In genomic region chrX:89757767-89758166, GRCh38 we compare ENCODE assay signal across 8 cellular contexts.
A peak's percentile ranks its signal among the peaks of the same experiment; 100 is the strongest.
DNase-seq lines count a peak whose midpoint lies in the region; ATAC-seq and TF ChIP-seq lines count a peak whose summit lies in the region.
"Not testable (repeated sequence)": the region's sequence is repeated elsewhere in the genome, so short reads cannot be mapped to it uniquely, and the experiment has no call there.

No MANE protein-coding gene starts in this region.

- WGBS in esophagus muscularis mucosa, result 0% methylated on average over 1 of the region's 1 CpG
- WGBS in smooth muscle cell (ENCODE audit: low lambda C conversion rate), result 0% methylated on average over 1 of the region's 1 CpG

- H3K27me3 ChIP-seq in NT2/D1 (ENCODE audit: insufficient read depth, insufficient read length); adipocyte (replicated peaks; ENCODE audit: control insufficient read depth, insufficient read depth, low read length); esophagus muscularis mucosa; left lung; smooth muscle cell (ENCODE audit: low read depth): not testable (repeated sequence)

- not testable (repeated sequence) for TF ChIP-seq POLR2A in esophagus muscularis mucosa (IDR thresholded peaks at IDR 0.05; ENCODE audit: low read depth)

- H3K9me3 ChIP-seq in NT2/D1 (ENCODE audit: insufficient read depth, low read length); adipocyte (ENCODE audit: control insufficient read depth, low read length); esophagus muscularis mucosa; left lung; smooth muscle cell (replicated peaks; ENCODE audit: low read depth): not testable (repeated sequence)

- not testable (repeated sequence) for ATAC-seq in left lung

- TF ChIP-seq CTCF in GM12875 (IDR thresholded peaks at IDR 0.05; ENCODE audit: borderline replicate concordance, insufficient read depth, low read depth, low read length), result peak; percentile 31; the same call in 1 of the 2 replicates
- TF ChIP-seq CTCF in LNCAP (IDR thresholded peaks at IDR 0.05), result peak; percentile 47; the same call in 1 of the 2 replicates
- TF ChIP-seq CTCF in esophagus muscularis mucosa (IDR thresholded peaks at IDR 0.05), result peak; percentile 28 to 50 (median 47)
- peak; percentile 30 to 54 for TF ChIP-seq CTCF in left lung (IDR thresholded peaks at IDR 0.05)
- TF ChIP-seq CTCF in smooth muscle cell (IDR thresholded peaks at IDR 0.05; ENCODE audit: borderline replicate concordance, insufficient read depth, poor library complexity, severe bottlenecking), result peak; percentile 60

- not testable (repeated sequence) for H3K4me1 ChIP-seq in NT2/D1 (ENCODE audit: insufficient read depth, insufficient read length); adipocyte (ENCODE audit: control insufficient read depth, insufficient read depth, low read length); esophagus muscularis mucosa; left lung; smooth muscle cell (ENCODE audit: low read depth)

- H3F3A ChIP-seq in smooth muscle cell (ENCODE audit: low read depth), result not testable (repeated sequence)

- H4K20me1 ChIP-seq in smooth muscle cell (ENCODE audit: low read depth), result not testable (repeated sequence)

- H3K4me2 ChIP-seq in smooth muscle cell, result not testable (repeated sequence)

- intact Hi-C loops in esophagus muscularis mucosa (cut with DNase I); left lung (cut with DNase I): not testable (repeated sequence)

- DNase-seq in Ammon's horn (ENCODE audit: low spot score) (peak; percentile 1), NT2/D1 (ENCODE audit: low read depth, low spot score) (peak; percentile 1), adipocyte (ENCODE audit: low read depth) (peak; percentile 58)
- DNase-seq in esophagus muscularis mucosa (ENCODE audit: extremely low spot score); left lung; smooth muscle cell (lab: John Stamatoyannopoulos, UW; ENCODE audit: unreplicated experiment): not testable (repeated sequence)

- H2AFZ ChIP-seq in smooth muscle cell (ENCODE audit: low read depth), result not testable (repeated sequence)

- not testable (repeated sequence) for TF ChIP-seq EP300 in esophagus muscularis mucosa (IDR thresholded peaks at IDR 0.05)

- not testable (repeated sequence) for H3K36me3 ChIP-seq in NT2/D1 (ENCODE audit: insufficient read depth, insufficient read length, low read length); adipocyte (ENCODE audit: control insufficient read depth, insufficient read depth, low read length, severe bottlenecking); esophagus muscularis mucosa; left lung; smooth muscle cell (ENCODE audit: low read depth)

- H3K79me2 ChIP-seq in smooth muscle cell (ENCODE audit: low read depth), result not testable (repeated sequence)

- not testable (repeated sequence) for H3K9ac ChIP-seq in NT2/D1 (ENCODE audit: insufficient read length, low read depth); adipocyte (ENCODE audit: low read length); smooth muscle cell (ENCODE audit: low read depth)

- H3K27ac ChIP-seq in esophagus muscularis mucosa (replicated peaks in 1 of 4); left lung; smooth muscle cell (ENCODE audit: low read depth): not testable (repeated sequence)

- H3K4me3 ChIP-seq in GM12875 (ENCODE audit: low read depth, low read length); NT2/D1 (ENCODE audit: insufficient read length, low read depth); adipocyte (ENCODE audit: low read length); esophagus muscularis mucosa; left lung; smooth muscle cell: not testable (repeated sequence)
